Comparison of ENCODE assay signal across 8 cellular contexts in the genomic region with DNA sequence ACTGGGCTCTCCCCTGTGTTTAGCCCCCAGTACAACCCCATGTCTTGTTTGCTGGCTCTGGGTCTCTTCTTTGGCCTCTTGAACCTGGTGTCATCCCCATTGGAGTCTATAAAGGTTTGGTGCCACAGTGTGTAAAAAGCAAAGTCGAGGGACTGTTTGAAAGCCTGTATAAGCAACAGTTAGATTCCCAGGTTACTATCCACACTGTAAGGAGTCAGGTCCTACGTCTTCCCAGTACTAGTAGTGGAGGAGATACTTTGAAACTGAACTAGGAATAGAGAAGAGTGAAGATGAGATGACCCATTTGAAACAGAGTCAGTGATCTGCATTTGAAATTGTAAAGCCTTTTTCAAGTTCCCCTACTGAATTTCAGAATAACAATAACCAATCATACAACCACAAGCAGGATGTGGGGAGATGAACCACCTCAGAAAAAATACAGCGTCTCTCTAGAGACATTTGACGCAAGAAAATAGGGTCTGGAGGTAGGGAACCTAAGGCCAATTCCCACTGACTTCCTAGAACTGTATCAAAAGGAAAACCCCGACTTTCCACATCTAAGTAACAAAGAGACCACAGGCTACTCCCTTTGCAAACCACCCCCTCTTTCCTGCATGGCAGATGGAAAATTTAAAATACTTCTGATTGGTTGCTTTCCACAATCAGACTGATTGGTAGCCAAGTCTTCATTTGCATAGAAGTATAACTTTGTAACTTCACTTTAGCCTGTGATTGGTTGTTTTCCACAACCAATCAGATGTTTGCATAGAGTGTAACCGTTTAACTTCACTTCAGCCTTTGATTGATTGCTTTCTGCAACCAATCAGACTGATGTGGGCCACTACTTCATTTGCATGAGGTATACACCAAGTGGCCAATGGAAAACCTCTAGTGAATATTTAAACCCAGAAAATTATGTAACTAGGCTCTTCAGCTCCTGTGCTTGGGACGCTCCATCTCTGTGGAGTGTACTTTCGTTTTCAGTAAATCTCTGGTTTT. TPM values are rescaled to one million over a fixed set of nuclear protein-coding genes. Genes with fewer than 3 reads are reported as not detected.
DNase-seq lines count a peak whose midpoint lies in the region; ATAC-seq and TF ChIP-seq lines count a peak whose summit lies in the region.

No MANE protein-coding gene starts in this region.

- no peaks in the 10 kb centered on the region for H3K36me3 ChIP-seq in mucosa of descending colon (ENCODE audit: low read depth)

- peak overlapping the region; percentile 48 for H3K4me3 Mint-ChIP-seq in activated T-helper 1 cell treated with anti-CD3 and anti-CD28 coated beads, Interleukin-12 subunit alpha, Interleukin-12 subunit beta, Interleukin-2, Interleukin-4 antibody, amounts not matched to agents 30 ng/mL and 10 ng/mL and 1 ng/mL, durations not matched to agents 14 hours and 24 hours and 36 hours

- in situ Hi-C loops in Caki2 (cut with HindIII; ENCODE audit: low pct_unique_long_range_greater_than_20kb, low sequenced_read_pairs): no loop called here

- H3K9me3 ChIP-seq in mucosa of descending colon: no peaks in the 10 kb centered on the region

- H3K4me3 ChIP-seq in mucosa of descending colon: no peak overlapping the region

- peak; percentile 53 for DNase-seq in Caki2 (ENCODE audit: low read depth)
- DNase-seq in M059J (ENCODE audit: low read depth): peak; percentile 9
- DNase-seq in activated T-helper 1 cell treated with anti-CD3 and anti-CD28 coated beads, Interleukin-12 subunit alpha, Interleukin-12 subunit beta, Interleukin-2, Interleukin-4 antibody, amounts not matched to agents 30 ng/mL and 10 ng/mL and 1 ng/mL, durations not matched to agents 14 hours and 24 hours and 36 hours (ENCODE audit: low spot score): peak; percentile 53
- peak in 1 of 3 donors; percentile 26 for DNase-seq in mucosa of descending colon
- DNase-seq in SKM-1 (lab: John Stamatoyannopoulos, UW; ENCODE audit: unreplicated experiment): no peak
- no peak for DNase-seq in cerebellar cortex (ENCODE audit: low spot score)
- DNase-seq in GM03348 (ENCODE audit: low spot score): no peak

- intact Hi-C loops in activated T-helper 1 cell treated with anti-CD3 and anti-CD28 coated beads, Interleukin-12 subunit alpha, Interleukin-12 subunit beta, Interleukin-2, Interleukin-4 antibody, amounts not matched to agents 30 ng/mL and 10 ng/mL and 1 ng/mL, durations not matched to agents 14 hours and 24 hours and 36 hours (cut with micrococcal nuclease): loop anchor here (1.0 to 5.0 kb wide), 4 partner anchors 50 to 724 kb away; partner anchors contain the start of genes NEDD4 and RFX7
- intact Hi-C loops in mucosa of descending colon (cut with DNase I, micrococcal nuclease): no loop called here

- H3K4me1 ChIP-seq in mucosa of descending colon (ENCODE audit: low read depth): no peaks in the 10 kb centered on the region

- H3K36me3 Mint-ChIP-seq in activated T-helper 1 cell treated with anti-CD3 and anti-CD28 coated beads, Interleukin-12 subunit alpha, Interleukin-12 subunit beta, Interleukin-2, Interleukin-4 antibody, amounts not matched to agents 30 ng/mL and 10 ng/mL and 1 ng/mL, durations not matched to agents 14 hours and 24 hours and 36 hours (ENCODE audit: low read depth): peaks cover 9% of the 10 kb centered on the region

- H3K9me3 Mint-ChIP-seq in activated T-helper 1 cell treated with anti-CD3 and anti-CD28 coated beads, Interleukin-12 subunit alpha, Interleukin-12 subunit beta, Interleukin-2, Interleukin-4 antibody, amounts not matched to agents 30 ng/mL and 10 ng/mL and 1 ng/mL, durations not matched to agents 14 hours and 24 hours and 36 hours: peaks cover 33% of the 10 kb centered on the region

- ATAC-seq in mucosa of descending colon (peak; percentile 51), GM19452 (IDR thresholded peaks at IDR 0.05; ENCODE audit: unreplicated experiment) (no peak)

- no peaks in the 10 kb centered on the region for H3K27me3 Mint-ChIP-seq in activated T-helper 1 cell treated with anti-CD3 and anti-CD28 coated beads, Interleukin-12 subunit alpha, Interleukin-12 subunit beta, Interleukin-2, Interleukin-4 antibody, amounts not matched to agents 30 ng/mL and 10 ng/mL and 1 ng/mL, durations not matched to agents 14 hours and 24 hours and 36 hours (ENCODE audit: insufficient read depth)

- TF ChIP-seq CTCF in mucosa of descending colon (IDR thresholded peaks at IDR 0.05): no peak

- H3K4me1 Mint-ChIP-seq in activated T-helper 1 cell treated with anti-CD3 and anti-CD28 coated beads, Interleukin-12 subunit alpha, Interleukin-12 subunit beta, Interleukin-2, Interleukin-4 antibody, amounts not matched to agents 30 ng/mL and 10 ng/mL and 1 ng/mL, durations not matched to agents 14 hours and 24 hours and 36 hours (ENCODE audit: low read depth): peaks cover 39% of the 10 kb centered on the region

- peak overlapping the region; percentile 75 for H3K27ac Mint-ChIP-seq in activated T-helper 1 cell treated with anti-CD3 and anti-CD28 coated beads, Interleukin-12 subunit alpha, Interleukin-12 subunit beta, Interleukin-2, Interleukin-4 antibody, amounts not matched to agents 30 ng/mL and 10 ng/mL and 1 ng/mL, durations not matched to agents 14 hours and 24 hours and 36 hours

RNA-seq across cellular contexts. Expression of gene NEDD4, which starts 49.9 kb away (rescaled TPM):
- 11.6 and 11.9 TPM in 2 replicates for total RNA-seq in Caki2 (2014; rRNA removed; shearing (Covaris generic); ENCODE audit: low replicate concordance)
- total RNA-seq in M059J (2014; rRNA removed; shearing (Covaris generic)): 23.0 and 32.6 TPM in 2 replicates
- 10.4 and 12.6 TPM in 2 replicates for total RNA-seq in activated T-helper 1 cell treated with anti-CD3 and anti-CD28 coated beads, Interleukin-12 subunit alpha, Interleukin-12 subunit beta, Interleukin-2, Interleukin-4 antibody, amounts not matched to agents 30 ng/mL and 10 ng/mL and 1 ng/mL, durations not matched to agents 14 hours and 24 hours and 36 hours
- total RNA-seq in mucosa of descending colon: 10 to 100 TPM in 2 of 3 donors, 1 to 10 TPM in 1; 9.3 to 21.5 (median 10.2) TPM

Comparison
In these comparisons a context has a peak if more than half of its experiments do, and no peak if none do; other contexts are left out.
1. DNase-seq: peak in Caki2 (single experiment), M059J (single experiment) and activated T-helper 1 cell treated with anti-CD3 and anti-CD28 coated beads, Interleukin-12 subunit alpha, Interleukin-12 subunit beta, Interleukin-2, Interleukin-4 antibody, amounts not matched to agents 30 ng/mL and 10 ng/mL and 1 ng/mL, durations not matched to agents 14 hours and 24 hours and 36 hours (single experiment); none in SKM-1 (single experiment), cerebellar cortex (single experiment) and GM03348 (single experiment).